Comparison of ENCODE assay signal across 8 cellular contexts in genomic region chr7:33128990-33129805, GRCh38. TPM values are rescaled to one million over a fixed set of nuclear protein-coding genes. Genes with fewer than 3 reads are reported as not detected.
DNase-seq lines count a peak whose midpoint lies in the region; ATAC-seq and FAIRE-seq lines count a peak whose summit lies in the region.

TSS of gene BBS9 (plus strand) at chr7:33129564. CDS start at chr7:33146253, 16,689 bp downstream.

- H3K27ac ChIP-seq in BLaER1 (peak within 1 kb of the TSS; percentile 60; the same call in 1 of the 2 replicates), cingulate gyrus (ENCODE audit: low read depth, low read length) (peak within 1 kb of the TSS; percentile 97)

- peaks cover 22% of the 10 kb centered on the region for H3K4me1 ChIP-seq in BLaER1

- H3K27me3 ChIP-seq in BLaER1: no peaks in the 10 kb centered on the region

- DNase-seq in GM19239 (ENCODE audit: insufficient read length, low spot score) (peak; percentile 82), NCI-H510A treated with DMSO at 0.1 percent for 48 hours (lab: John Stamatoyannopoulos, UW) (peak; percentile 98), kidney glomerular epithelial cell (lab: John Stamatoyannopoulos, UW) (peak; percentile 99)
- peak; percentile 96 for DNase-seq in activated CD4-positive, alpha-beta T cell treated with anti-CD3 and anti-CD28 coated beads for 36 hours
- DNase-seq in stimulated activated CD4-positive, alpha-beta T cell treated with anti-CD3 and anti-CD28 coated beads, Interleukin-15, amount 100 ng/mL, for 48 hours (ENCODE audit: low read depth in 2 of 2): peak; percentile 87 to 90

- peak within 1 kb of the TSS; percentile 75 for H3K4me2 ChIP-seq in BLaER1

- intact Hi-C loops in activated CD4-positive, alpha-beta T cell treated with anti-CD3 and anti-CD28 coated beads for 36 hours (cut with DNase I, micrococcal nuclease): loop anchor here (1.0 to 5.0 kb wide), 13 partner anchors 20 to 639 kb away; partner anchors contain the start of genes AVL9 (in 2 of the 2), RP9 (in 2 of the 2), KBTBD2 (in 1 of the 2) and LSM5 (in 1 of the 2)

- peak within 1 kb of the TSS; percentile 89 for H3K27ac Mint-ChIP-seq in activated CD4-positive, alpha-beta T cell treated with anti-CD3 and anti-CD28 coated beads for 36 hours

- no peaks in the 10 kb centered on the region for H3K27me3 Mint-ChIP-seq in activated CD4-positive, alpha-beta T cell treated with anti-CD3 and anti-CD28 coated beads for 36 hours

- no peaks in the 10 kb centered on the region for H3K9me3 Mint-ChIP-seq in activated CD4-positive, alpha-beta T cell treated with anti-CD3 and anti-CD28 coated beads for 36 hours (ENCODE audit: low read depth)

- H3K4me1 Mint-ChIP-seq in activated CD4-positive, alpha-beta T cell treated with anti-CD3 and anti-CD28 coated beads for 36 hours: peaks cover 16% of the 10 kb centered on the region

- POLR2A ChIA-PET in activated CD4-positive, alpha-beta T cell treated with anti-CD3 and anti-CD28 coated beads for 36 hours (lab: Charles Lee): no interaction called here

- peak; percentile 100 for ATAC-seq in HG03442 (IDR thresholded peaks at IDR 0.05; ENCODE audit: unreplicated experiment)
- peak; percentile 99 for ATAC-seq in activated CD4-positive, alpha-beta T cell treated with anti-CD3 and anti-CD28 coated beads for 36 hours

- peak within 1 kb of the TSS; percentile 81 for H3K4me3 ChIP-seq in BLaER1

- peak within 1 kb of the TSS; percentile 95 for H3K4me3 Mint-ChIP-seq in activated CD4-positive, alpha-beta T cell treated with anti-CD3 and anti-CD28 coated beads for 36 hours

- CTCF ChIA-PET in activated CD4-positive, alpha-beta T cell treated with anti-CD3 and anti-CD28 coated beads for 36 hours (lab: Charles Lee): interaction anchor here (0.6 to 1.3 kb wide), 6 partner anchors 20 to 283 kb away, joined by 3 to 4 read pairs (median 4); partner anchors contain the start of gene RP9

- H3K36me3 ChIP-seq in BLaER1: no peaks in the 10 kb centered on the region

- FAIRE-seq in GM19239 (lab: Jason Lieb, UNC): peak; percentile 96

- H3K9me3 ChIP-seq in BLaER1: peaks cover 6% of the 10 kb centered on the region; the same call in 1 of the 2 replicates

- H3K36me3 Mint-ChIP-seq in activated CD4-positive, alpha-beta T cell treated with anti-CD3 and anti-CD28 coated beads for 36 hours (ENCODE audit: low read depth): peaks cover 3% of the 10 kb centered on the region

- peak within 1 kb of the TSS; percentile 73 for H3K9ac ChIP-seq in BLaER1

- no peaks in the 10 kb centered on the region for H4K20me1 ChIP-seq in BLaER1

RNA-seq across cellular contexts. Expression of gene BBS9, which starts in this region (rescaled TPM):
- total RNA-seq in activated CD4-positive, alpha-beta T cell treated with anti-CD3 and anti-CD28 coated beads for 36 hours: 1 to 10 TPM; 4.1 to 9.9 TPM

Comparison
In these comparisons a context has a peak if more than half of its experiments do, and no peak if none do; other contexts are left out.
1. Peak in every context shown above with its lines: DNase-seq, ATAC-seq, H3K4me3 ChIP-seq and H3K27ac ChIP-seq.